ENCODE assay signal across 15 cellular contexts in genomic region chr14:23185046-23185445, GRCh38. TPM values are rescaled to one million over a fixed set of nuclear protein-coding genes. Genes with fewer than 3 reads are reported as not detected.
A peak's percentile ranks its signal among the peaks of the same experiment; 100 is the strongest.
DNase-seq lines count a peak whose midpoint lies in the region; ATAC-seq, FAIRE-seq and TF ChIP-seq lines count a peak whose summit lies in the region.
"Had no signal": no experiment of that assay in that cellular context is flagged by ENCODE, and none has a peak within 500 bp of the region (broad histone marks: within the 10 kb centered on the region; RNA-seq: fewer than 3 reads in every experiment).

No MANE protein-coding gene starts in this region.

- in situ Hi-C loops in astrocyte of the spinal cord (cut with HindIII; ENCODE audit: low sequenced_read_pairs) = no loop called here

- H3K36me3 ChIP-seq in keratinocyte (ENCODE audit: control insufficient read depth in 2 of 2, extremely low read depth in 1 of 2, insufficient read depth in 2 of 2, low read length in 2 of 2) = no peaks in the 10 kb centered on the region
- H3K36me3 ChIP-seq: stomach had no signal

- no peaks in the 10 kb centered on the region for H3K9me1 ChIP-seq in keratinocyte (ENCODE audit: control insufficient read depth, extremely low read depth, insufficient read depth, low read length)

- peak overlapping the region; percentile 15 for H3K4me2 ChIP-seq in keratinocyte (ENCODE audit: control insufficient read depth, extremely low read depth, insufficient read depth, low read depth, low read length)

- H2AFZ ChIP-seq in keratinocyte (ENCODE audit: control insufficient read depth, low read length) = no peak overlapping the region

- DNase-seq in AG08395 (ENCODE audit: low spot score) (peak; percentile 47), LoVo (ENCODE audit: low spot score) (peak; percentile 44), astrocyte of the spinal cord (ENCODE audit: low read depth, low spot score) (peak; percentile 24), keratinocyte (ENCODE audit: low read depth, low spot score) (no peak), Kasumi-1 (lab: John Stamatoyannopoulos, UW) (no peak), NCI-H345 treated with DMSO at 0.1 percent for 48 hours (lab: John Stamatoyannopoulos, UW; ENCODE audit: unreplicated experiment) (no peak)
- DNase-seq in activated CD4-positive, alpha-beta T cell treated with anti-CD3 and anti-CD28 coated beads, Interleukin-2, amount 50 U/mL, for 4 hours = no peak
- DNase-seq: activated effector memory CD4-positive, alpha-beta T cell treated with anti-CD3 and anti-CD28 coated beads, Interleukin-2, amount 50 U/mL, for 16 hours; aorta; naive thymus-derived CD4-positive, alpha-beta T cell; NCI-H774; stomach; T-helper 17 cell had no signal

- ATAC-seq in HG03571 (IDR thresholded peaks at IDR 0.05; ENCODE audit: unreplicated experiment) = no peak
- ATAC-seq: naive thymus-derived CD4-positive, alpha-beta T cell; T-helper 17 cell had no signal

- peaks cover 27% of the 10 kb centered on the region for H3K4me1 ChIP-seq in keratinocyte (ENCODE audit: control insufficient read depth, extremely low read depth, insufficient read depth, low read length)

- no peaks in the 10 kb centered on the region for H3K9me3 ChIP-seq in keratinocyte (ENCODE audit: control insufficient read depth, low read depth, low read length)
- H3K9me3 ChIP-seq: stomach had no signal

- H3K9ac ChIP-seq in keratinocyte (ENCODE audit: control insufficient read depth, extremely low read depth, insufficient read depth, low read length) = no peak overlapping the region

- no peak for FAIRE-seq in keratinocyte (lab: Jason Lieb, UNC)

- H3K27me3 ChIP-seq in keratinocyte (ENCODE audit: control insufficient read depth, extremely low read depth, insufficient read depth, low read length) = no peaks in the 10 kb centered on the region
- H3K27me3 ChIP-seq: stomach had no signal

- dilution Hi-C loops in keratinocyte (cut with MboI; ENCODE audit: extremely low pct_ligation_motif_present, low sequenced_read_pairs) = no loop called here

- no peak for TF ChIP-seq CTCF in astrocyte of the spinal cord (IDR thresholded peaks at IDR 0.05; ENCODE audit: low read depth, low read length)
- no peak for TF ChIP-seq CTCF in keratinocyte (optimal IDR thresholded peaks at IDR 0.05 in 1 of 3, IDR thresholded peaks at IDR 0.05 in 1 of 3, conservative IDR thresholded peaks at IDR 0.05 in 1 of 3; ENCODE audit: extremely low read depth in 1 of 3, insufficient read depth in 2 of 3, low read length in 3 of 3)

- no peaks in the 10 kb centered on the region for H3K79me2 ChIP-seq in keratinocyte (ENCODE audit: control insufficient read depth, insufficient read depth, low read length)

- H3K27ac ChIP-seq in keratinocyte (ENCODE audit: control insufficient read depth, insufficient read depth, low read length) = no peak overlapping the region
- H3K27ac ChIP-seq: stomach had no signal

- no peaks in the 10 kb centered on the region for H4K20me1 ChIP-seq in keratinocyte (ENCODE audit: control insufficient read depth, extremely low read depth, insufficient read depth, low read length)

- no peak overlapping the region for H3K4me3 ChIP-seq in astrocyte of the spinal cord (ENCODE audit: low read depth, low read length)
- H3K4me3 ChIP-seq in keratinocyte (ENCODE audit: control insufficient read depth in 2 of 3, extremely low read depth in 1 of 3, insufficient read depth in 2 of 3, low read depth in 1 of 3, low read length in 3 of 3) = no peak overlapping the region
- H3K4me3 ChIP-seq: stomach had no signal

RNA-seq across cellular contexts. Expression of gene SLC7A8, which starts 1.6 kb away (rescaled TPM):
- polyA plus RNA-seq in keratinocyte = 28.4 to 32.8 TPM (median 29.1 TPM) in 3 replicates
- polyA plus RNA-seq in keratinocyte (2011; ENCODE audit: low read depth) = 5.9 TPM
- polyA plus RNA-seq in keratinocyte (2011; cell fraction: cytosol; rRNA removed) = 15.2 and 18.2 TPM in 2 replicates
- polyA plus RNA-seq in keratinocyte (2011; cell fraction: nucleus; rRNA removed) = 39.0 and 59.9 TPM in 2 replicates
- polyA plus RNA-seq in keratinocyte (2012; ENCODE audit: low replicate concordance) = 17.7 and 37.9 TPM in 2 replicates
- 49.8 to 132 TPM (median 73.3 TPM) in 3 replicates for polyA minus RNA-seq in keratinocyte
- 24.4 TPM for polyA minus RNA-seq in keratinocyte (2011; cell fraction: cytosol; rRNA and poly(A)+ RNA removed)
- 45.4 and 70.3 TPM in 2 replicates for polyA minus RNA-seq in keratinocyte (2011; cell fraction: nucleus; rRNA and poly(A)+ RNA removed)

RNA-seq across cellular contexts. Expression of gene RNF212B, which starts 52.7 kb away (rescaled TPM):
- polyA plus RNA-seq in keratinocyte = not detected in 3 replicates
- not detected for polyA plus RNA-seq in keratinocyte (2011; ENCODE audit: low read depth)
- not detected in 2 replicates for polyA plus RNA-seq in keratinocyte (2011; cell fraction: cytosol; rRNA removed)
- not detected in 2 replicates for polyA plus RNA-seq in keratinocyte (2011; cell fraction: nucleus; rRNA removed)
- polyA plus RNA-seq in keratinocyte (2012; ENCODE audit: low replicate concordance) = not detected in 2 replicates
- not detected in 3 replicates for polyA minus RNA-seq in keratinocyte
- not detected for polyA minus RNA-seq in keratinocyte (2011; cell fraction: cytosol; rRNA and poly(A)+ RNA removed)
- not detected in 2 replicates for polyA minus RNA-seq in keratinocyte (2011; cell fraction: nucleus; rRNA and poly(A)+ RNA removed)
- polyA plus RNA-seq: aorta; fibroblast of lung; naive thymus-derived CD4-positive, alpha-beta T cell had no signal

Comparison
In these comparisons a context has a peak if more than half of its experiments do, and no peak if none do; other contexts are left out.
1. DNase-seq: peak in AG08395 (single experiment), LoVo (single experiment) and astrocyte of the spinal cord (single experiment); none in keratinocyte (single experiment), Kasumi-1 (0 of 2), activated CD4-positive, alpha-beta T cell treated with anti-CD3 and anti-CD28 coated beads, Interleukin-2, amount 50 U/mL, for 4 hours (0 of 2) and NCI-H345 treated with DMSO at 0.1 percent for 48 hours (single experiment).